20 cellular contexts compared by ENCODE assay signal in the genomic region with DNA sequence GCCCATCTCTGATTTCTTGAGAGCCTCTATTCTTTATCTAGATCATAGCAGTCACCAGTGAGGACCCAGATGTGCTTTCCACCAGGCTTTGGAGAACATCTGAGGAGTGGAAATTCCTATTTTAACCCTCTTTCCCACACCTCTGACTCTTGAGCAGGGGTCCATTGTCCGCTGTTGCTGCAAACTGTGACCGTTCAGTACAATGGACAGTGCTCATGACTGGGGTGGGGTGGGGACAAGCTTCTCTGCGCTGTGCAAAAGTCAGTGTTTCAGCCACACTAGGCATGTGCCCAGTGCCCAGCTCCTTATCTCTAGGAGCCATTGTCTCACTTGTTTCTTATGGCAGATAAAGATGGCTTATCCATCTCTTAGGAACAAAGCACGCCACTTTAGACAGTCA. TPM values are rescaled to one million over a fixed set of nuclear protein-coding genes. Genes with fewer than 3 reads are reported as not detected.
A peak's percentile ranks its signal among the peaks of the same experiment; 100 is the strongest.
DNase-seq lines count a peak whose midpoint lies in the region; ATAC-seq and TF ChIP-seq lines count a peak whose summit lies in the region.
"Had no signal": no experiment of that assay in that cellular context is flagged by ENCODE, and none has a peak within 500 bp of the region (broad histone marks: within the 10 kb centered on the region; RNA-seq: fewer than 3 reads in every experiment).

No MANE protein-coding gene starts in this region.

- peaks cover 23% of the 10 kb centered on the region for H3K27me3 Mint-ChIP-seq in activated CD4-positive, alpha-beta memory T cell treated with anti-CD3 and anti-CD28 coated beads for 36 hours

- POLR2A ChIA-PET in activated CD4-positive, alpha-beta memory T cell treated with anti-CD3 and anti-CD28 coated beads for 36 hours (lab: Charles Lee) = no interaction called here

- no peak for TF ChIP-seq CTCF in liver (IDR thresholded peaks at IDR 0.05; ENCODE audit: low read depth, low read length, missing input control)
- no peak for TF ChIP-seq CTCF in thoracic aorta (IDR thresholded peaks at IDR 0.05)

- DNase-seq in activated effector memory CD4-positive, alpha-beta T cell treated with anti-CD3 and anti-CD28 coated beads, Interleukin-2, amount 50 U/mL, for 16 hours = peak; percentile 8
- no peak for DNase-seq in activated effector memory CD4-positive, alpha-beta T cell treated with Interleukin-2 at 50 U/mL for 16 hours
- DNase-seq in SJSA1 (ENCODE audit: low read depth in 1 of 2, low spot score in 2 of 2) = no peak
- no peak for DNase-seq in thoracic aorta (ENCODE audit: low spot score)
- no peak for DNase-seq in pons (ENCODE audit: low spot score)
- DNase-seq in activated CD4-positive, alpha-beta memory T cell treated with anti-CD3 and anti-CD28 coated beads for 36 hours = no peak
- DNase-seq: activated gamma-delta T cell treated with Interleukin-2 at 50 U/mL for 16 hours; CD4-positive, alpha-beta T cell; naive thymus-derived CD4-positive, alpha-beta T cell; NCI-H1930; NCI-H524; stimulated activated CD4-positive, alpha-beta T cell treated with anti-CD3 and anti-CD28 coated beads, Interleukin-1b, Interleukin-23, amount 100 ng/mL, for 48 hours; T-cell had no signal

- ATAC-seq in thoracic aorta (ENCODE audit: insufficient number of reproducible peaks, low FRiP score, low read depth) = no peak
- no peak for ATAC-seq in HG03196 (IDR thresholded peaks at IDR 0.05; ENCODE audit: unreplicated experiment)
- ATAC-seq: left colon; naive thymus-derived CD4-positive, alpha-beta T cell; T-cell had no signal

- H3K9me3 ChIP-seq in SJSA1 (replicated peaks) (no peaks in the 10 kb centered on the region), liver (ENCODE audit: control insufficient read depth in 4 of 4, low read length in 3 of 4) (no peaks in the 10 kb centered on the region), thoracic aorta (no peaks in the 10 kb centered on the region)
- H3K9me3 ChIP-seq: MG63 had no signal

- no peak overlapping the region for H3K4me3 ChIP-seq in SJSA1
- no peak overlapping the region for H3K4me3 ChIP-seq in liver (ENCODE audit: low read depth in 1 of 3, low read length in 3 of 3)
- no peak overlapping the region for H3K4me3 ChIP-seq in thoracic aorta
- H3K4me3 ChIP-seq: dorsolateral prefrontal cortex, MG63 had no signal

- H3K4me1 ChIP-seq in SJSA1 (replicated peaks) = peaks cover 26% of the 10 kb centered on the region
- H3K4me1 ChIP-seq in liver (ENCODE audit: control insufficient read depth in 4 of 4, insufficient read depth in 4 of 4, low read length in 3 of 4) = peaks cover 0 to 2% (median 0%) of the 10 kb centered on the region in 4 donors
- H3K4me1 ChIP-seq in thoracic aorta (ENCODE audit: control insufficient read depth in 1 of 2, low read depth in 2 of 2) = peaks cover 26 to 35% of the 10 kb centered on the region in 2 donors

- WGBS in liver = 70% methylated on average over 4 of the region's 4 CpGs

- H3K27ac Mint-ChIP-seq in activated CD4-positive, alpha-beta memory T cell treated with anti-CD3 and anti-CD28 coated beads for 36 hours = no peak overlapping the region
- H3K27ac Mint-ChIP-seq: CD4-positive, alpha-beta T cell; naive thymus-derived CD4-positive, alpha-beta T cell; T-cell had no signal

- CTCF ChIA-PET in activated CD4-positive, alpha-beta memory T cell treated with anti-CD3 and anti-CD28 coated beads for 36 hours (lab: Charles Lee) = interaction anchor here (0.8 kb wide), 1 partner anchor 46 kb away, joined by 4 read pairs; no protein-coding TSS in a partner anchor

- no peak overlapping the region for H3K4me3 Mint-ChIP-seq in activated CD4-positive, alpha-beta memory T cell treated with anti-CD3 and anti-CD28 coated beads for 36 hours
- H3K4me3 Mint-ChIP-seq: CD4-positive, alpha-beta T cell; naive thymus-derived CD4-positive, alpha-beta T cell; T-cell had no signal

- intact Hi-C loops in activated CD4-positive, alpha-beta memory T cell treated with anti-CD3 and anti-CD28 coated beads for 36 hours (cut with micrococcal nuclease) = no loop called here

- H3K9ac ChIP-seq in liver (ENCODE audit: low read depth in 1 of 2, low read length in 2 of 2) = no peak overlapping the region

- no peaks in the 10 kb centered on the region for H3K36me3 Mint-ChIP-seq in activated CD4-positive, alpha-beta memory T cell treated with anti-CD3 and anti-CD28 coated beads for 36 hours
- H3K36me3 Mint-ChIP-seq: naive thymus-derived CD4-positive, alpha-beta T cell; T-cell had no signal

- no peak for TF ChIP-seq RAD21 in liver (IDR thresholded peaks at IDR 0.05)

- no peaks in the 10 kb centered on the region for H3K27me3 ChIP-seq in SJSA1 (replicated peaks)
- H3K27me3 ChIP-seq in liver (ENCODE audit: control insufficient read depth in 4 of 4, insufficient read depth in 4 of 4, low read length in 3 of 4) = peaks cover 0 to 2% (median 1%) of the 10 kb centered on the region in 4 donors
- H3K27me3 ChIP-seq in thoracic aorta (replicated peaks; ENCODE audit: insufficient read depth) = no peaks in the 10 kb centered on the region
- H3K27me3 ChIP-seq: MG63 had no signal

- H3K4me1 Mint-ChIP-seq in activated CD4-positive, alpha-beta memory T cell treated with anti-CD3 and anti-CD28 coated beads for 36 hours (ENCODE audit: low read depth) = peaks cover 2% of the 10 kb centered on the region

- no peaks in the 10 kb centered on the region for H3K36me3 ChIP-seq in SJSA1
- H3K36me3 ChIP-seq in liver (ENCODE audit: control insufficient read depth in 4 of 4, insufficient read depth in 3 of 4, low read depth in 1 of 4, low read length in 3 of 4) = no peaks in the 10 kb centered on the region
- H3K36me3 ChIP-seq in thoracic aorta = no peaks in the 10 kb centered on the region
- H3K36me3 ChIP-seq: MG63 had no signal

- H3K9me3 Mint-ChIP-seq in activated CD4-positive, alpha-beta memory T cell treated with anti-CD3 and anti-CD28 coated beads for 36 hours = no peaks in the 10 kb centered on the region
- H3K9me3 Mint-ChIP-seq: CD4-positive, alpha-beta T cell; naive thymus-derived CD4-positive, alpha-beta T cell; T-cell had no signal

- H3K27ac ChIP-seq in SJSA1 = 0 out of 2 replicates have a peak overlapping the region, but pooled peaks have one; percentile 19
- no peak overlapping the region for H3K27ac ChIP-seq in liver (ENCODE audit: low read depth in 1 of 2, low read length in 2 of 2)
- H3K27ac ChIP-seq in thoracic aorta = peak overlapping the region; percentile 16 to 49
- H3K27ac ChIP-seq: dorsolateral prefrontal cortex had no signal

TF ChIP-seq in liver, 16 proteins besides CTCF, POLR2A, EP300 and RAD21 (continues in another document):
- TF ChIP-seq HNF4A (conservative IDR thresholded peaks at IDR 0.05) = no peak
- TF ChIP-seq FOXA2 (IDR thresholded peaks at IDR 0.05) = no peak
- TF ChIP-seq HNF4G (IDR thresholded peaks at IDR 0.05) = no peak
- TF ChIP-seq YY1 (IDR thresholded peaks at IDR 0.05) = no peak
- TF ChIP-seq SP1 (IDR thresholded peaks at IDR 0.05) = no peak
- TF ChIP-seq, protein P1, sequence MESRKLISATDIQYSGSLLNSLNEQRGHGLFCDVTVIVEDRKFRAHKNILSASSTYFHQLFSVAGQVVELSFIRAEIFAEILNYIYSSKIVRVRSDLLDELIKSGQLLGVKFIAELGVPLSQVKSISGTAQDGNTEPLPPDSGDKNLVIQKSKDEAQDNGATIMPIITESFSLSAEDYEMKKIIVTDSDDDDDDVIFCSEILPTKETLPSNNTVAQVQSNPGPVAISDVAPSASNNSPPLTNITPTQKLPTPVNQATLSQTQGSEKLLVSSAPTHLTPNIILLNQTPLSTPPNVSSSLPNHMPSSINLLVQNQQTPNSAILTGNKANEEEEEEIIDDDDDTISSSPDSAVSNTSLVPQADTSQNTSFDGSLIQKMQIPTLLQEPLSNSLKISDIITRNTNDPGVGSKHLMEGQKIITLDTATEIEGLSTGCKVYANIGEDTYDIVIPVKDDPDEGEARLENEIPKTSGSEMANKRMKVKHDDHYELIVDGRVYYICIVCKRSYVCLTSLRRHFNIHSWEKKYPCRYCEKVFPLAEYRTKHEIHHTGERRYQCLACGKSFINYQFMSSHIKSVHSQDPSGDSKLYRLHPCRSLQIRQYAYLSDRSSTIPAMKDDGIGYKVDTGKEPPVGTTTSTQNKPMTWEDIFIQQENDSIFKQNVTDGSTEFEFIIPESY (IDR thresholded peaks at IDR 0.05) = no peak
- TF ChIP-seq, protein P2, sequence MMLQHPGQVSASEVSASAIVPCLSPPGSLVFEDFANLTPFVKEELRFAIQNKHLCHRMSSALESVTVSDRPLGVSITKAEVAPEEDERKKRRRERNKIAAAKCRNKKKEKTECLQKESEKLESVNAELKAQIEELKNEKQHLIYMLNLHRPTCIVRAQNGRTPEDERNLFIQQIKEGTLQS (IDR thresholded peaks at IDR 0.05) = no peak

RNA-seq across cellular contexts. Expression of a gene that starts 16.9 kb away (rescaled TPM):
- 2.1 and 16.1 TPM in 2 replicates for total RNA-seq in SJSA1 (2014; rRNA removed; shearing (Covaris generic))
- 1 to 10 TPM in 1 of 2 donors, under 1 TPM in 1; 0.37 to 8.0 TPM for total RNA-seq in liver
- polyA plus RNA-seq in liver = 1 to 10 TPM; 6.0 to 9.9 TPM
- total RNA-seq in thoracic aorta = 100 to 1,000 TPM in 1 of 2 donors, 10 to 100 TPM in 1; 24.1 to 105 TPM
- 1 to 10 TPM; 3.5 to 3.7 TPM for total RNA-seq in activated CD4-positive, alpha-beta memory T cell treated with anti-CD3 and anti-CD28 coated beads for 36 hours
- total RNA-seq: CD4-positive, alpha-beta T cell; OCI-LY7; temporal lobe had no signal
- polyA plus RNA-seq: naive thymus-derived CD4-positive, alpha-beta T cell had no signal

RNA-seq across cellular contexts. Expression of a gene that starts 24.3 kb away (rescaled TPM):
- 1.5 and 4.0 TPM in 2 replicates for total RNA-seq in SJSA1 (2014; rRNA removed; shearing (Covaris generic))
- total RNA-seq in liver (under 1 TPM; 0.05 to 0.08 TPM), thoracic aorta (under 1 TPM; 0.21 to 0.41 TPM)
- polyA plus RNA-seq in liver = under 1 TPM; 0.04 to 0.12 TPM
- not detected for total RNA-seq in activated CD4-positive, alpha-beta memory T cell treated with anti-CD3 and anti-CD28 coated beads for 36 hours
- total RNA-seq: CD4-positive, alpha-beta T cell; OCI-LY7 had no signal
- polyA plus RNA-seq: naive thymus-derived CD4-positive, alpha-beta T cell had no signal

RNA-seq across cellular contexts. Expression of a gene that starts 58.3 kb away (rescaled TPM):
- total RNA-seq in SJSA1 (2014; rRNA removed; shearing (Covaris generic)) = 0.37 TPM in 1 of 2 replicates, not detected in the other
- total RNA-seq in liver (under 1 TPM in 1 of 2 donors, not detected in 1; 0.08 TPM), thoracic aorta (1 to 10 TPM in 1 of 2 donors, not detected in 1; 9.3 TPM)
- not detected for polyA plus RNA-seq in liver
- under 1 TPM; 0.10 to 0.12 TPM for total RNA-seq in activated CD4-positive, alpha-beta memory T cell treated with anti-CD3 and anti-CD28 coated beads for 36 hours
- total RNA-seq: CD4-positive, alpha-beta T cell; OCI-LY7 had no signal
- polyA plus RNA-seq: naive thymus-derived CD4-positive, alpha-beta T cell had no signal

Comparison
In these comparisons a context has a peak if more than half of its experiments do, and no peak if none do; other contexts are left out.
1. H3K27ac ChIP-seq: peak in SJSA1 (single experiment) and thoracic aorta (2 of 2); none in liver (0 of 2).